In genomic region chr22:26684173-26684572, GRCh38 we compare ENCODE assay signal across 1 cellular context.
TF ChIP-seq lines count a peak whose summit lies in the region.

No MANE protein-coding gene starts in this region.

TF ChIP-seq in H1, 55 proteins besides CTCF, POLR2A, EP300 and RAD21:
- TF ChIP-seq BACH1 (IDR thresholded peaks at IDR 0.05; ENCODE audit: low read length) (no peak), CHD1 (IDR thresholded peaks at IDR 0.05; ENCODE audit: low read depth, low read length) (no peak), ATF3 (IDR thresholded peaks at IDR 0.05; ENCODE audit: insufficient read depth, low read depth, low read length) (no peak), BRCA1 (IDR thresholded peaks at IDR 0.05; ENCODE audit: low read depth, low read length) (no peak), RBBP5 (IDR thresholded peaks at IDR 0.05; ENCODE audit: borderline replicate concordance, low read depth, low read length) (no peak), KDM5A (IDR thresholded peaks at IDR 0.05; ENCODE audit: low read length) (no peak), TAF1 (IDR thresholded peaks at IDR 0.05; ENCODE audit: low read depth, low read length) (no peak), GABPA (IDR thresholded peaks at IDR 0.05; ENCODE audit: borderline replicate concordance, insufficient read depth, low read length) (no peak), TEAD4 (IDR thresholded peaks at IDR 0.05; ENCODE audit: low read depth, low read length) (no peak), ZNF274 (IDR thresholded peaks at IDR 0.05; ENCODE audit: borderline replicate concordance, extremely low read depth, low read length) (no peak), MAX (IDR thresholded peaks at IDR 0.05) (no peak), PHF8 (conservative IDR thresholded peaks at IDR 0.05; ENCODE audit: low read depth, low read length) (no peak), MAFK (IDR thresholded peaks at IDR 0.05; ENCODE audit: low read depth, low read length) (no peak), SAP30 (IDR thresholded peaks at IDR 0.05; ENCODE audit: insufficient read depth, insufficient replicate concordance, low read length) (no peak), JUN (IDR thresholded peaks at IDR 0.05; ENCODE audit: low read depth, low read length) (no peak), SIRT6 (IDR thresholded peaks at IDR 0.05; ENCODE audit: low read length) (no peak)
